ENCODE assay signal across 9 cellular contexts in genomic region chrX:24117288-24117687, GRCh38. TPM values are rescaled to one million over a fixed set of nuclear protein-coding genes. Genes with fewer than 3 reads are reported as not detected.
DNase-seq lines count a peak whose midpoint lies in the region; ATAC-seq and TF ChIP-seq lines count a peak whose summit lies in the region.
"Had no signal": no experiment of that assay in that cellular context is flagged by ENCODE, and none has a peak within 500 bp of the region (broad histone marks: within the 10 kb centered on the region; RNA-seq: fewer than 3 reads in every experiment).

No MANE protein-coding gene starts in this region.

- in situ Hi-C loops in gastrocnemius medialis (cut with MboI; ENCODE audit: low sequenced_read_pairs in 4 of 4) = no loop called here

- no peaks in the 10 kb centered on the region for H3K36me3 ChIP-seq in gastrocnemius medialis
- no peaks in the 10 kb centered on the region for H3K36me3 ChIP-seq in tibial artery

- POLR2A ChIA-PET in WTC11 (lab: Charles Lee) = no interaction called here

- H3K9me3 ChIP-seq in gastrocnemius medialis = no peaks in the 10 kb centered on the region
- no peaks in the 10 kb centered on the region for H3K9me3 ChIP-seq in tibial artery

- no peaks in the 10 kb centered on the region for H3K9me3 Mint-ChIP-seq in WTC11

- DNase-seq in HCEC 1CT (peak; percentile 64), amygdala (lab: John Stamatoyannopoulos, UW) (peak in 31 of 56 donors; percentile 0 to 70 (median 7)), left cardiac atrium (no peak), gastrocnemius medialis (peak in 1 of 2 donors; percentile 20), tibial artery (no peak), WTC11 (ENCODE audit: low spot score) (no peak)
- DNase-seq in activated CD8-positive, alpha-beta memory T cell treated with anti-CD3 and anti-CD28 coated beads, Interleukin-2, amount 50 U/mL, for 48 hours = no peak
- DNase-seq: SW 1271 had no signal

- peak overlapping the region; percentile 55 to 77 (median 67) for H3K27ac ChIP-seq in gastrocnemius medialis
- no peak overlapping the region for H3K27ac ChIP-seq in tibial artery

- peak; percentile 68 to 84 for ATAC-seq in left cardiac atrium
- ATAC-seq in gastrocnemius medialis = peak; percentile 86 to 87
- no peak for ATAC-seq in GM19467 (IDR thresholded peaks at IDR 0.05; ENCODE audit: unreplicated experiment)
- ATAC-seq in WTC11 = no peak

- TF ChIP-seq CTCF in gastrocnemius medialis (IDR thresholded peaks at IDR 0.05 in 4 of 5, conservative IDR thresholded peaks at IDR 0.05 in 1 of 5) = no peak
- TF ChIP-seq CTCF in tibial artery (IDR thresholded peaks at IDR 0.05) = no peak
- no peak for TF ChIP-seq CTCF in WTC11 (IDR thresholded peaks at IDR 0.05)

- no peaks in the 10 kb centered on the region for H3K4me1 Mint-ChIP-seq in WTC11

- CTCF ChIA-PET in WTC11 (lab: Charles Lee) = no interaction called here

- H3K4me3 Mint-ChIP-seq in WTC11 = no peak overlapping the region

- H3K4me1 ChIP-seq in gastrocnemius medialis (peaks cover 0 to 7% of the 10 kb centered on the region in 2 donors), tibial artery (no peaks in the 10 kb centered on the region)

- H3K27me3 ChIP-seq in gastrocnemius medialis = no peaks in the 10 kb centered on the region
- H3K27me3 ChIP-seq in tibial artery = no peaks in the 10 kb centered on the region

- no peak overlapping the region for H3K27ac Mint-ChIP-seq in WTC11

- no peak for TF ChIP-seq POLR2A in gastrocnemius medialis (IDR thresholded peaks at IDR 0.05)

- H3K4me3 ChIP-seq in gastrocnemius medialis (no peak overlapping the region), tibial artery (no peak overlapping the region)

- no peaks in the 10 kb centered on the region; the same call in 1 of the 2 replicates for H3K27me3 Mint-ChIP-seq in WTC11 (ENCODE audit: low read depth)

- no peaks in the 10 kb centered on the region for H3K36me3 Mint-ChIP-seq in WTC11

- intact Hi-C loops in left cardiac atrium (cut with DNase I) (no loop called here), gastrocnemius medialis (cut with DNase I; ENCODE audit: low total_unique reads) (no loop called here), tibial artery (cut with DNase I; ENCODE audit: low total_unique reads) (no loop called here)

TF ChIP-seq in WTC11, 78 proteins besides CTCF, POLR2A, EP300 and RAD21:
- TF ChIP-seq FOXK1 (CRISPR knock-in tag; IDR thresholded peaks at IDR 0.05) (no peak), NFYB (CRISPR knock-in tag; conservative IDR thresholded peaks at IDR 0.05; ENCODE audit: low read depth) (no peak)
- TF ChIP-seq, protein P1, sequence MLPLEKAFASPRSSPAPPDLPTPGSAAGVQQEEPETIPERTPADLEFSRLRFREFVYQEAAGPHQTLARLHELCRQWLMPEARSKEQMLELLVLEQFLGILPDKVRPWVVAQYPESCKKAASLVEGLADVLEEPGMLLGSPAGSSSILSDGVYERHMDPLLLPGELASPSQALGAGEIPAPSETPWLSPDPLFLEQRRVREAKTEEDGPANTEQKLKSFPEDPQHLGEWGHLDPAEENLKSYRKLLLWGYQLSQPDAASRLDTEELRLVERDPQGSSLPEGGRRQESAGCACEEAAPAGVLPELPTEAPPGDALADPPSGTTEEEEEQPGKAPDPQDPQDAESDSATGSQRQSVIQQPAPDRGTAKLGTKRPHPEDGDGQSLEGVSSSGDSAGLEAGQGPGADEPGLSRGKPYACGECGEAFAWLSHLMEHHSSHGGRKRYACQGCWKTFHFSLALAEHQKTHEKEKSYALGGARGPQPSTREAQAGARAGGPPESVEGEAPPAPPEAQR (CRISPR knock-in tag; IDR thresholded peaks at IDR 0.05) = no peak

RNA-seq across cellular contexts. Expression of gene ZFX, which starts 32.2 kb away (rescaled TPM):
- total RNA-seq in left cardiac atrium = 10 to 100 TPM; 29.7 to 57.3 TPM
- 10 to 100 TPM; 42.9 to 63.3 (median 57.3) TPM for total RNA-seq in gastrocnemius medialis
- total RNA-seq in WTC11 (2021) = 19.3 to 24.3 TPM (median 23.4 TPM) in 3 replicates

Comparison
In these comparisons a context has a peak if more than half of its experiments do, and no peak if none do; other contexts are left out.
1. DNase-seq: peak in HCEC 1CT (single experiment) and amygdala (31 of 56); none in left cardiac atrium (single experiment), activated CD8-positive, alpha-beta memory T cell treated with anti-CD3 and anti-CD28 coated beads, Interleukin-2, amount 50 U/mL, for 48 hours (single experiment), tibial artery (0 of 2) and WTC11 (single experiment).
2. ATAC-seq: peak in left cardiac atrium (2 of 2) and gastrocnemius medialis (2 of 2); none in GM19467 (single experiment) and WTC11 (single experiment).
3. H3K27ac ChIP-seq: peak in gastrocnemius medialis (4 of 4); none in tibial artery (0 of 2).